In the genomic region with DNA sequence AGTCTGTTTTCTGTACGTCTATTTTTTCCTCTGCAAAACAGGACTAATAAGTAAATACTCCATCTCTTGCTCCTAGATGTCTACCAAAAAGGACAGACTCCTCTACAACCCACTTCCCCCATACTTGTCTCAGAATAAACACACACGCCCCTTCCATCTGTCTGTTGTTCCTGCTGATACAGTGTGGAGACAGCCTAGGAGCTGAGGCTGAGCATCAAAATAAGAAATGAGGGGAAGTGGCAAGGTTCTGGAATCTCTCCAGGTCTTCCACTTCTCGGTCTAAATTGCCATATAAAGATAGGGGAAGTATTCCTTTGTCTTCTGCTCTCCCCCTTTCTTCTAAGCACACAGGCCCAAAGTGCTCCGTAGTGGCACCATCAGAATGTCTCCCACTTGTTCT, we compare ENCODE assay signal across 19 cellular contexts. TPM values are rescaled to one million over a fixed set of nuclear protein-coding genes. Genes with fewer than 3 reads are reported as not detected.
A peak's percentile ranks its signal among the peaks of the same experiment; 100 is the strongest.
DNase-seq lines count a peak whose midpoint lies in the region; ATAC-seq lines count a peak whose summit lies in the region.
"Had no signal": no experiment of that assay in that cellular context is flagged by ENCODE, and none has a peak within 500 bp of the region (broad histone marks: within the 10 kb centered on the region; RNA-seq: fewer than 3 reads in every experiment).

No MANE protein-coding gene starts in this region.

- no peaks in the 10 kb centered on the region for H3K36me3 Mint-ChIP-seq in activated T-helper 17 cell treated with anti-CD3 and anti-CD28 coated beads, Interleukin-2, amount 50 U/mL, for 72 hours (ENCODE audit: low read depth)
- H3K36me3 Mint-ChIP-seq: neural progenitor cell had no signal

- no peaks in the 10 kb centered on the region for H3K9me3 Mint-ChIP-seq in activated T-helper 17 cell treated with anti-CD3 and anti-CD28 coated beads, Interleukin-2, amount 50 U/mL, for 72 hours
- H3K9me3 Mint-ChIP-seq: neural progenitor cell; T-helper 2 cell treated with Interferon-gamma antibody and Interleukin-4, amounts not matched to agents 5 μg/mL and 100 μg/mL, for 36 hours had no signal

- H3K27me3 Mint-ChIP-seq in activated T-helper 17 cell treated with anti-CD3 and anti-CD28 coated beads, Interleukin-2, amount 50 U/mL, for 72 hours: no peaks in the 10 kb centered on the region

- no peak overlapping the region for H3K4me3 Mint-ChIP-seq in activated T-helper 17 cell treated with anti-CD3 and anti-CD28 coated beads, Interleukin-2, amount 50 U/mL, for 72 hours
- H3K4me3 Mint-ChIP-seq: neural progenitor cell; T-helper 2 cell treated with Interferon-gamma antibody and Interleukin-4, amounts not matched to agents 5 μg/mL and 100 μg/mL, for 36 hours had no signal

- peak; percentile 3 for DNase-seq in NCI-H2227 treated with DMSO at 0.1 percent for 48 hours (lab: John Stamatoyannopoulos, UW)
- no peak for DNase-seq in NCI-H2227 (lab: John Stamatoyannopoulos, UW; ENCODE audit: unreplicated experiment)
- DNase-seq in NCI-H446 treated with DMSO at 0.1 percent for 48 hours (lab: John Stamatoyannopoulos, UW): peak; percentile 35
- no peak for DNase-seq in sciatic nerve (ENCODE audit: low spot score)
- DNase-seq in NCI-H1092 treated with DMSO at 0.1 percent for 48 hours (lab: John Stamatoyannopoulos, UW): no peak
- DNase-seq: activated CD4-positive, alpha-beta T cell treated with anti-CD3 and anti-CD28 coated beads for 48 hours; activated naive CD4-positive, alpha-beta T cell; DND-41; IMR-90; kidney; NCI-H1105; SHP77 treated with DMSO at 0.1 percent for 48 hours; stimulated activated naive CD4-positive, alpha-beta T cell treated with Interleukin-2 at 50 U/mL for 16 hours; transverse colon had no signal

- H3K4me1 Mint-ChIP-seq in activated T-helper 17 cell treated with anti-CD3 and anti-CD28 coated beads, Interleukin-2, amount 50 U/mL, for 72 hours: peaks cover 12% of the 10 kb centered on the region

- intact Hi-C loops in sciatic nerve (cut with DNase I): no loop called here

- no peak for ATAC-seq in activated T-helper 17 cell treated with anti-CD3 and anti-CD28 coated beads, Interleukin-2, amount 50 U/mL, for 72 hours (replicated peaks)
- peak; percentile 51 for ATAC-seq in sciatic nerve
- no peak for ATAC-seq in HG03520 (IDR thresholded peaks at IDR 0.05; ENCODE audit: unreplicated experiment)
- no peak for ATAC-seq in HG03039 (IDR thresholded peaks at IDR 0.05; ENCODE audit: unreplicated experiment)

- peak overlapping the region; percentile 18 for H3K27ac Mint-ChIP-seq in activated T-helper 17 cell treated with anti-CD3 and anti-CD28 coated beads, Interleukin-2, amount 50 U/mL, for 72 hours
- H3K27ac Mint-ChIP-seq: neural progenitor cell; T-helper 2 cell treated with Interferon-gamma antibody and Interleukin-4, amounts not matched to agents 5 μg/mL and 100 μg/mL, for 36 hours had no signal

RNA-seq across cellular contexts. Expression of gene VSIR, which starts 30.7 kb away (rescaled TPM):
- total RNA-seq in activated T-helper 17 cell treated with anti-CD3 and anti-CD28 coated beads, Interleukin-2, amount 50 U/mL, for 72 hours: 100 to 1,000 TPM in 1 of 2 donors, 10 to 100 TPM in 1; 27.9 to 125 TPM
- 171 TPM for total RNA-seq in sciatic nerve

RNA-seq across cellular contexts. Expression of gene PSAP, which starts 47.0 kb away (rescaled TPM):
- 100 to 1,000 TPM; 121 to 153 TPM for total RNA-seq in activated T-helper 17 cell treated with anti-CD3 and anti-CD28 coated beads, Interleukin-2, amount 50 U/mL, for 72 hours
- 920 TPM for total RNA-seq in sciatic nerve

Comparison
In these comparisons a context has a peak if more than half of its experiments do, and no peak if none do; other contexts are left out.
1. DNase-seq: peak in NCI-H2227 treated with DMSO at 0.1 percent for 48 hours (single experiment) and NCI-H446 treated with DMSO at 0.1 percent for 48 hours (single experiment); none in NCI-H2227 (single experiment), sciatic nerve (single experiment) and NCI-H1092 treated with DMSO at 0.1 percent for 48 hours (single experiment).